9 cellular contexts compared by ENCODE assay signal in the genomic region with DNA sequence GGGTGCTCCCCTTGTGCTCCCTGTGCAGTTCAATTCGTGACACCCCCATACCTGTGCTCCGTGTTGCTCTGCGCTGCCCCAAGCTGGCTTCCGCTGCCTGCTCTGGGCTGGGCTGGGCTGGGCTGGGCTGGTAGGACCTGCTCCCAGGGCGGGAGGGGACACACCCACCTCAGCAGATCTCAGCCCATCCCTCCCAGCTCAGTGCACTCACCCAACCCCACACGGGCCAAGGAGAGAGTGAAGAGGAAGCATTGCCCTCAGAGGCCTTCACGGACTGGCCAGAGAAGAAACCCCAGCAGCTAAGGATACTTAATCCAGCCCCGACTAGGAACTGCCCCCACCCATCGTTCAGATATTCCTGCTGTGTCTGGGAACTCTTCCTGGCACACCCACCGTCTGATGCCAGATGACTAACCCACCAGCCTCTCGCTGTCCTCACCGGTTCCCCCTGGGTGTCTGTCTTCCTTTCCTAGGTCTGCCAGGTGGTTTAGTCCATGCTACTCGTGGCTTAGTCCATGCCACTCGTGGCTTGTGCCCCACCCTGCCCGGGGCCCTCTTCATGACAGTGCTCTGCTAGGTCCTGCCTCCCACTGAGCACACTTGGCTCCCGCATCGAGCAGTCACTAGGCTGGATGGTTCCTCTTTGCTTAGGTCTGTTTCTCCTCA. TPM values are rescaled to one million over a fixed set of nuclear protein-coding genes. Genes with fewer than 3 reads are reported as not detected.
DNase-seq lines count a peak whose midpoint lies in the region; ATAC-seq, FAIRE-seq and TF ChIP-seq lines count a peak whose summit lies in the region.
"Had no signal": no experiment of that assay in that cellular context is flagged by ENCODE, and none has a peak within 500 bp of the region (broad histone marks: within the 10 kb centered on the region; RNA-seq: fewer than 3 reads in every experiment).

A gene (minus strand): TSS at position 104 of the 666 bp plus-strand sequence. CDS start 14,711 bp downstream, outside the sequence.

- no peak within 1 kb of the TSS for H3K9ac ChIP-seq in endothelial cell of umbilical vein (replicated peaks; ENCODE audit: extremely low read depth, insufficient read depth, low read length)

- H3K4me3 ChIP-seq in RWPE2 (ENCODE audit: severe bottlenecking): peak within 1 kb of the TSS; percentile 36
- H3K4me3 ChIP-seq in endothelial cell of umbilical vein (replicated peaks in 1 of 3; ENCODE audit: insufficient read depth in 1 of 3, low read depth in 1 of 3, low read length in 3 of 3): no peak within 1 kb of the TSS
- no peak within 1 kb of the TSS for H3K4me3 ChIP-seq in osteoblast (ENCODE audit: insufficient read depth, low read length)

- H3K27ac ChIP-seq in RWPE2 (ENCODE audit: poor library complexity, severe bottlenecking): peak within 1 kb of the TSS; percentile 67
- no peak within 1 kb of the TSS for H3K27ac ChIP-seq in endothelial cell of umbilical vein (ENCODE audit: insufficient read depth, low read depth, low read length)
- no peak within 1 kb of the TSS for H3K27ac ChIP-seq in osteoblast (ENCODE audit: low read depth, low read length)

- peaks cover 10% of the 10 kb centered on the region for H3K4me1 ChIP-seq in RWPE2 (ENCODE audit: insufficient read depth, poor library complexity, severe bottlenecking)
- H3K4me1 ChIP-seq in endothelial cell of umbilical vein (ENCODE audit: control insufficient read depth, extremely low read depth, insufficient read depth, low read length): peaks cover 13% of the 10 kb centered on the region
- no peaks in the 10 kb centered on the region for H3K4me1 ChIP-seq in osteoblast (ENCODE audit: insufficient read depth, low read length)

- ATAC-seq in GM21825 (IDR thresholded peaks at IDR 0.05; ENCODE audit: unreplicated experiment) (peak; percentile 42), RWPE2 (ENCODE audit: low read depth) (peak; percentile 93), HG03457 (IDR thresholded peaks at IDR 0.05; ENCODE audit: unreplicated experiment) (no peak)

- no peak for TF ChIP-seq POLR2A in endothelial cell of umbilical vein (IDR thresholded peaks at IDR 0.05; ENCODE audit: low read depth, low read length)

- TF ChIP-seq CTCF in RWPE2 (IDR thresholded peaks at IDR 0.05; ENCODE audit: poor library complexity, severe bottlenecking) (no peak), endothelial cell of umbilical vein (IDR thresholded peaks at IDR 0.05; ENCODE audit: extremely low read depth in 1 of 2, insufficient read depth in 1 of 2, low read depth in 1 of 2, low read length in 2 of 2) (no peak), osteoblast (IDR thresholded peaks at IDR 0.05; ENCODE audit: extremely low read depth, low read depth, low read length) (no peak), D721Med (IDR thresholded peaks at IDR 0.05; ENCODE audit: insufficient read depth, missing control alignments) (no peak)

- no peaks in the 10 kb centered on the region for H3K27me3 ChIP-seq in RWPE2 (ENCODE audit: insufficient read depth, poor library complexity, severe bottlenecking)
- H3K27me3 ChIP-seq in endothelial cell of umbilical vein (ENCODE audit: control insufficient read depth in 2 of 2, insufficient read depth in 2 of 2, low read length in 2 of 2): peaks cover 0 to under 1% of the 10 kb centered on the region in 2 experiments
- H3K27me3 ChIP-seq in osteoblast (ENCODE audit: insufficient read depth, low read length): peaks cover 12% of the 10 kb centered on the region

- FAIRE-seq in endothelial cell of umbilical vein (lab: Jason Lieb, UNC) (peak; percentile 31), D721Med (lab: Jason Lieb, UNC) (no peak)

- H4K20me1 ChIP-seq in endothelial cell of umbilical vein (replicated peaks; ENCODE audit: control insufficient read depth, extremely low read depth, insufficient read depth, low read length) (no peaks in the 10 kb centered on the region), osteoblast (ENCODE audit: insufficient read depth, low read length) (no peaks in the 10 kb centered on the region)

- H2AFZ ChIP-seq in endothelial cell of umbilical vein (ENCODE audit: low read depth, low read length) (peak within 1 kb of the TSS; percentile 62), osteoblast (ENCODE audit: low read length) (peak within 1 kb of the TSS; percentile 59)

- H3K79me2 ChIP-seq in endothelial cell of umbilical vein (ENCODE audit: control insufficient read depth, insufficient read depth, low read length) (no peaks in the 10 kb centered on the region), osteoblast (ENCODE audit: insufficient read depth, low read length) (no peaks in the 10 kb centered on the region)

- H3K9me3 ChIP-seq in RWPE2 (ENCODE audit: severe bottlenecking) (no peaks in the 10 kb centered on the region), endothelial cell of umbilical vein (replicated peaks; ENCODE audit: control insufficient read depth, insufficient read depth, low read length) (no peaks in the 10 kb centered on the region), osteoblast (ENCODE audit: low read depth, low read length) (no peaks in the 10 kb centered on the region)

- dilution Hi-C loops in endothelial cell of umbilical vein (cut with MboI; ENCODE audit: extremely low pct_ligation_motif_present, low sequenced_read_pairs): no loop called here

- BruUV-seq in endothelial cell of umbilical vein (replicated peaks; lab: Mats Ljungman, UMichigan): no TSS peak

- intact Hi-C loops in endothelial cell of umbilical vein (cut with micrococcal nuclease): no loop called here

- H3K36me3 ChIP-seq in RWPE2 (ENCODE audit: low read depth) (no peaks in the 10 kb centered on the region), endothelial cell of umbilical vein (ENCODE audit: control insufficient read depth in 2 of 2, extremely low read depth in 1 of 2, insufficient read depth in 2 of 2, low read length in 2 of 2) (no peaks in the 10 kb centered on the region), osteoblast (ENCODE audit: insufficient read depth, low read length) (no peaks in the 10 kb centered on the region)

- POLR2A ChIA-PET in endothelial cell of umbilical vein (lab: Charles Lee): interaction anchor here (0.6 kb wide), 1 partner anchor 13 kb away, joined by 3 read pairs; no protein-coding TSS in a partner anchor

- DNase-seq in EL (peak; percentile 23), RWPE2 (ENCODE audit: low spot score) (peak; percentile 83), endothelial cell of umbilical vein (ENCODE audit: low read depth, low spot score) (no peak), osteoblast (ENCODE audit: insufficient read length, low spot score, missing footprints) (peak; percentile 85), NCI-H1417 (lab: John Stamatoyannopoulos, UW) (no peak), D721Med (ENCODE audit: insufficient read length, low spot score) (no peak)

- CTCF ChIA-PET in endothelial cell of umbilical vein (lab: Charles Lee): interaction anchor here (1.0 to 1.5 kb wide), 3 partner anchors 9 to 15 kb away, joined by 4 to 6 read pairs (median 4); no protein-coding TSS in a partner anchor

- no peaks in the 10 kb centered on the region for H3K9me1 ChIP-seq in endothelial cell of umbilical vein (replicated peaks; ENCODE audit: control insufficient read depth, extremely low read depth, insufficient read depth, low read length)

- no peak within 1 kb of the TSS for H3K4me2 ChIP-seq in endothelial cell of umbilical vein (ENCODE audit: insufficient read depth, low read length)
- H3K4me2 ChIP-seq in osteoblast (ENCODE audit: insufficient read depth, low read length): no peak within 1 kb of the TSS

TF ChIP-seq in endothelial cell of umbilical vein, 7 proteins besides CTCF, POLR2A, EP300 and RAD21:
- TF ChIP-seq MYC (IDR thresholded peaks at IDR 0.05; ENCODE audit: low read depth, low read length) (no peak), EZH2 (IDR thresholded peaks at IDR 0.05; ENCODE audit: borderline replicate concordance, low read depth, low read length, severe bottlenecking) (no peak), POLR2AphosphoS5 (IDR thresholded peaks at IDR 0.05; ENCODE audit: insufficient read depth, low read depth, low read length) (no peak), FOS (IDR thresholded peaks at IDR 0.05; ENCODE audit: borderline replicate concordance, insufficient read depth, low read length) (no peak), JUN (IDR thresholded peaks at IDR 0.05; ENCODE audit: borderline replicate concordance, insufficient read depth, insufficient read length, low read depth) (no peak), GATA2 (IDR thresholded peaks at IDR 0.05; ENCODE audit: insufficient read depth, insufficient read length, low read depth, low read length) (no peak)
- TF ChIP-seq, protein P1, sequence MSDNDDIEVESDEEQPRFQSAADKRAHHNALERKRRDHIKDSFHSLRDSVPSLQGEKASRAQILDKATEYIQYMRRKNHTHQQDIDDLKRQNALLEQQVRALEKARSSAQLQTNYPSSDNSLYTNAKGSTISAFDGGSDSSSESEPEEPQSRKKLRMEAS (IDR thresholded peaks at IDR 0.05; ENCODE audit: insufficient read depth, insufficient read length): no peak
TF ChIP-seq in endothelial cell of umbilical vein: peak in this region for 0.

RNA-seq across cellular contexts. Expression of the gene that starts here (rescaled TPM):
- not detected in 2 replicates for total RNA-seq in endothelial cell of umbilical vein
- 0.23 and 0.41 TPM in 2 replicates for polyA plus RNA-seq in endothelial cell of umbilical vein
- 0.07 and 0.10 TPM in 2 replicates for polyA plus RNA-seq in endothelial cell of umbilical vein (2011; cell fraction: cytosol; rRNA removed)
- polyA plus RNA-seq in endothelial cell of umbilical vein (2011; cell fraction: nucleus; rRNA removed): 0.08 TPM in 1 of 2 replicates, not detected in the other
- polyA plus RNA-seq in endothelial cell of umbilical vein (2012): 0.07 TPM in 1 of 2 replicates, not detected in the other
- polyA minus RNA-seq in endothelial cell of umbilical vein: 0.42 and 0.75 TPM in 2 replicates
- polyA minus RNA-seq in endothelial cell of umbilical vein (2011; cell fraction: cytosol; rRNA and poly(A)+ RNA removed): 1.7 TPM
- polyA minus RNA-seq in endothelial cell of umbilical vein (2011; cell fraction: nucleus; rRNA and poly(A)+ RNA removed): not detected in 2 replicates
- under 0.01 TPM in 1 of 2 replicates, not detected in the other for total RNA-seq in osteoblast
- total RNA-seq: NCI-H460 had no signal

Comparison
In these comparisons a context has a peak if more than half of its experiments do, and no peak if none do; other contexts are left out.
1. Peak in DNase-seq in osteoblast; RNA of the gene not detected or under 1 TPM.
2. DNase-seq: peak in EL (single experiment) and RWPE2 (single experiment); none in endothelial cell of umbilical vein (single experiment), NCI-H1417 (0 of 3) and D721Med (single experiment).